ENCODE assay signal across 9 cellular contexts in the genomic region with DNA sequence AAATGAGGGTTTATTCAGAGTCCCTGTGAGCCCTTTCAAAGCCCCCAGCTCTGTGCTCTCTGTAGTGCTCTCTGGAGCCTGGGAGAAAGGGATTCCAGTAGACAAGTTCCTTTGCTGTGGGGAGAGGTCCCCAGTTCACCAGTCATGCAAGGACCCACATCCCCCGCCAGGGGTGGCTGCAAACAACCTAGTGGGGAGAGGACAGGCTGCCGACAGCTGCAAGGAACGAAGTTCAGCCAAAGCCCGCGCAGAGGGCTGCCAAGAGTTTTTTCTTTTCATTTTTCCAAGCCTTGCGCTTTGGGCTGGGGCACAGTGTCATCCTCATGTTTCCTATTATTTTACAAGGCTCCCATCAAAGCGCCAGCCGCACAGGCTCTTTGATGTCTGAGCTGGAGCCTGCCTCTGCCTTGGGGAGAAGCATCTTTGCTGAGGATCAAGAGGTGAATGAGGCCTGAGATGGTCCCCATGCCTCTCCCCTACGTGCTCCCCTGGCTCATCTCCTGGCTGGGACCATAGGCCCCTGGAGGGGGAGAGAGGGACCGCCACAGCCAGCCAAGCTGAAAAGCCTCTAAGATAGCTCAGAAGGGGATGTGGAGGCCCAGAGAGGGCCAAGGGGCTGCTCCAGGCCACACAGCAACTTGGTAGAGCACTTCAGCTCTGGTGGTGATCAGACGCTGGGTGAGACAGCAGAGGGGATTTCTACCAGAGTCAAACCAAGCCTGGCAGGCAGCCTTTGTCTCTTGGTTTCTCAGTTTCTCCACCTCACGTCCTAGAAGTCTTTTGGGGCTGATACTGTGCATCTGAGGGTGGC. TPM values are rescaled to one million over a fixed set of nuclear protein-coding genes. Genes with fewer than 3 reads are reported as not detected.
A peak's percentile ranks its signal among the peaks of the same experiment; 100 is the strongest.
DNase-seq lines count a peak whose midpoint lies in the region; ATAC-seq and TF ChIP-seq lines count a peak whose summit lies in the region.
"Had no signal": no experiment of that assay in that cellular context is flagged by ENCODE, and none has a peak within 500 bp of the region (broad histone marks: within the 10 kb centered on the region; RNA-seq: fewer than 3 reads in every experiment).

No MANE protein-coding gene starts in this region.

- H2AFZ ChIP-seq in fibroblast of lung (ENCODE audit: low read length) (no peak overlapping the region), parathyroid adenoma (no peak overlapping the region)

- H3K27ac Mint-ChIP-seq in stimulated activated memory B cell treated with anti-CD40 and anti-IgM and Interleukin-4, amounts not matched to agents 10 μg/mL and 1 μg/mL and 100 μg/mL, for 72 hours, result no peak overlapping the region
- H3K27ac Mint-ChIP-seq: activated naive CD8-positive, alpha-beta T cell treated with anti-CD3 and anti-CD28 coated beads, Interleukin-2, amount 10 ng/mL, durations not matched to agents 7 days and 5 days had no signal

- no peak overlapping the region for H3K4me3 ChIP-seq in fibroblast of lung (replicated peaks in 1 of 4; ENCODE audit: control extremely low read depth in 1 of 4, insufficient read depth in 1 of 4, low read depth in 3 of 4, low read length in 4 of 4)
- H3K4me3 ChIP-seq in parathyroid adenoma (ENCODE audit: low read depth, low read length), result no peak overlapping the region

- H3K4me2 ChIP-seq in fibroblast of lung (ENCODE audit: extremely low read depth, insufficient read depth, low read length), result peak overlapping the region; percentile 46
- no peak overlapping the region for H3K4me2 ChIP-seq in parathyroid adenoma (ENCODE audit: low read length)

- H4K20me1 ChIP-seq in fibroblast of lung (ENCODE audit: control insufficient read depth, extremely low read depth, insufficient read depth, low read length), result no peaks in the 10 kb centered on the region

- TF ChIP-seq CTCF in GM10266 (IDR thresholded peaks at IDR 0.05; ENCODE audit: control insufficient read depth, insufficient read depth, low read depth, missing control alignments), result peak; percentile 26
- TF ChIP-seq CTCF in fibroblast of lung (conservative IDR thresholded peaks at IDR 0.05 in 1 of 2, IDR thresholded peaks at IDR 0.05 in 1 of 2; ENCODE audit: low read depth in 1 of 2, low read length in 2 of 2), result peak; percentile 82 to 92
- TF ChIP-seq CTCF in parathyroid adenoma (IDR thresholded peaks at IDR 0.05), result peak; percentile 18

- H3K27me3 Mint-ChIP-seq in stimulated activated memory B cell treated with anti-CD40 and anti-IgM and Interleukin-4, amounts not matched to agents 10 μg/mL and 1 μg/mL and 100 μg/mL, for 72 hours, result peaks cover 11% of the 10 kb centered on the region
- H3K27me3 Mint-ChIP-seq: activated naive CD8-positive, alpha-beta T cell treated with anti-CD3 and anti-CD28 coated beads, Interleukin-2, amount 10 ng/mL, durations not matched to agents 7 days and 5 days had no signal

- H3K79me2 ChIP-seq in fibroblast of lung (ENCODE audit: control insufficient read depth, insufficient read depth, low read length) (no peaks in the 10 kb centered on the region), parathyroid adenoma (no peaks in the 10 kb centered on the region)

- peak; percentile 61 for DNase-seq in GM10266 (ENCODE audit: extremely low spot score)
- peak in 1 of 2 donors; percentile 79 for DNase-seq in fibroblast of lung (ENCODE audit: low read depth in 2 of 2)
- DNase-seq in stimulated activated CD4-positive, alpha-beta T cell treated with anti-CD3 and anti-CD28 coated beads, Interleukin-4, amount 100 ng/mL, for 24 hours, result no peak
- no peak for DNase-seq in RKO (ENCODE audit: low spot score)
- DNase-seq: activated naive CD8-positive, alpha-beta T cell treated with anti-CD3 and anti-CD28 coated beads, Interleukin-2, amount 10 ng/mL, durations not matched to agents 7 days and 5 days had no signal

- H3K27me3 ChIP-seq in fibroblast of lung (ENCODE audit: control insufficient read depth, insufficient read depth, low read length) (peaks cover 2% of the 10 kb centered on the region), parathyroid adenoma (ENCODE audit: control insufficient read depth, insufficient read depth, low read length) (no peaks in the 10 kb centered on the region)

- H3K9ac ChIP-seq in fibroblast of lung (ENCODE audit: insufficient read depth, low read length) (no peak overlapping the region), parathyroid adenoma (no peak overlapping the region)

- no peaks in the 10 kb centered on the region for H3K36me3 Mint-ChIP-seq in stimulated activated memory B cell treated with anti-CD40 and anti-IgM and Interleukin-4, amounts not matched to agents 10 μg/mL and 1 μg/mL and 100 μg/mL, for 72 hours
- H3K36me3 Mint-ChIP-seq: activated naive CD8-positive, alpha-beta T cell treated with anti-CD3 and anti-CD28 coated beads, Interleukin-2, amount 10 ng/mL, durations not matched to agents 7 days and 5 days had no signal

- H3K9me3 Mint-ChIP-seq in stimulated activated memory B cell treated with anti-CD40 and anti-IgM and Interleukin-4, amounts not matched to agents 10 μg/mL and 1 μg/mL and 100 μg/mL, for 72 hours, result no peaks in the 10 kb centered on the region
- H3K9me3 Mint-ChIP-seq: activated naive CD8-positive, alpha-beta T cell treated with anti-CD3 and anti-CD28 coated beads, Interleukin-2, amount 10 ng/mL, durations not matched to agents 7 days and 5 days had no signal

- H3K36me3 ChIP-seq in fibroblast of lung (ENCODE audit: control insufficient read depth, insufficient read depth, low read length), result no peaks in the 10 kb centered on the region
- H3K36me3 ChIP-seq in parathyroid adenoma (ENCODE audit: control insufficient read depth, insufficient read depth, low read length), result no peaks in the 10 kb centered on the region

- H3K4me1 Mint-ChIP-seq in stimulated activated memory B cell treated with anti-CD40 and anti-IgM and Interleukin-4, amounts not matched to agents 10 μg/mL and 1 μg/mL and 100 μg/mL, for 72 hours, result no peaks in the 10 kb centered on the region
- H3K4me1 Mint-ChIP-seq: activated naive CD8-positive, alpha-beta T cell treated with anti-CD3 and anti-CD28 coated beads, Interleukin-2, amount 10 ng/mL, durations not matched to agents 7 days and 5 days had no signal

- H3K27ac ChIP-seq in fibroblast of lung (ENCODE audit: insufficient read depth, low read length) (no peak overlapping the region), parathyroid adenoma (no peak overlapping the region)

- H3K4me3 Mint-ChIP-seq in stimulated activated memory B cell treated with anti-CD40 and anti-IgM and Interleukin-4, amounts not matched to agents 10 μg/mL and 1 μg/mL and 100 μg/mL, for 72 hours, result no peak overlapping the region
- H3K4me3 Mint-ChIP-seq: activated naive CD8-positive, alpha-beta T cell treated with anti-CD3 and anti-CD28 coated beads, Interleukin-2, amount 10 ng/mL, durations not matched to agents 7 days and 5 days had no signal

- peak; percentile 61 for ATAC-seq in HG03520 (IDR thresholded peaks at IDR 0.05; ENCODE audit: unreplicated experiment)
- ATAC-seq in stimulated activated memory B cell treated with anti-CD40 and anti-IgM and Interleukin-4, amounts not matched to agents 10 μg/mL and 1 μg/mL and 100 μg/mL, for 72 hours, result no peak
- no peak for ATAC-seq in GM21526 (IDR thresholded peaks at IDR 0.05; ENCODE audit: low FRiP score, unreplicated experiment)

- H3K4me1 ChIP-seq in fibroblast of lung (ENCODE audit: control insufficient read depth, extremely low read depth, insufficient read depth, low read length) (peaks cover 4% of the 10 kb centered on the region), parathyroid adenoma (no peaks in the 10 kb centered on the region)

- H3K9me3 ChIP-seq in fibroblast of lung (ENCODE audit: control insufficient read depth, insufficient read depth, low read depth, low read length) (no peaks in the 10 kb centered on the region), parathyroid adenoma (ENCODE audit: control insufficient read depth, low read length) (no peaks in the 10 kb centered on the region)

RNA-seq across cellular contexts. Expression of gene SYNPO, which starts 50.5 kb away (rescaled TPM):
- total RNA-seq in fibroblast of lung, result 5.6 and 6.6 TPM in 2 replicates
- polyA plus RNA-seq in fibroblast of lung, result 9.8 and 10.5 TPM in 2 replicates
- polyA plus RNA-seq in fibroblast of lung (2012), result 25.0 and 50.9 TPM in 2 replicates
- polyA minus RNA-seq in fibroblast of lung (ENCODE audit: low replicate concordance), result 115 and 181 TPM in 2 replicates

Comparison
In these comparisons a context has a peak if more than half of its experiments do, and no peak if none do; other contexts are left out.
1. CTCF ChIP-seq: peak in every context shown above with its lines; median percentile 87 in fibroblast of lung; 26 in GM10266; 18 in parathyroid adenoma.